Comparison of ENCODE assay signal across 7 cellular contexts in the genomic region with DNA sequence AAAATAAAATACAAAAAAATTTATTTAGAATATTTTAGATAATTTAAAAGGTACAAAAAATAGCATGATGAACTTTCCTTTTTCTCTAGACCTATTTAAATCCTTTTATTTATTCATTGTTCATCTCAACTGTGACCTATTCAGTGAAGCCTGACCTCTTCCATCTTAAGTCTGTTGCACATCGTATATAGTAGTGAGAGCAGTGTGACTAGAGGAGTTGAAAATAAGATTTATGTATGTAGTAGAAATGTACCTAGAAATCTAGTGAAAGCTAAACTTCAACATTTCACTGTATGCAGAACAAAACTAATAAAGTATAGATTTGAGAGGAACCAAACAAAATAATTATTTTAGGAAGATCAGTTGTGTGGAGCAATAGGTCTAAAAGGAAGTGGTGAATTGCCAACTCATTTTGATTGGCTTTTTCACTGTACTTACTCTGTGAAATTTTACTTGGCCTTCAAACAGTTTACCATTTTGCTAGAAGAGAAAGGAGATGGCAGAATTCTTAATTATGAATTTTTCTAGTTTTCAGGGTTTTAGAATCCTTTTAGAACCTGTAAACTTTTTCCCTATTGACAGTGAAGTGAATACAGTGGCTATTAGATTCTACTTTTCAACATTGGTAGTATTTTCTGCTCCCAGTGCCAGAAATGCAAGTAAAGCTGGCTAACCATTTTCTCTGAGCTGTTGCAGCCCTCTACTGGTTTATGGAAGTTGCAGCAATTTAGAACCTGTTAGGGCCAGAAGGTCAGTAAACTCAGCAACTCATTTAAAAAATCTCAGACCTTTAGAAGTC. TPM values are rescaled to one million over a fixed set of nuclear protein-coding genes. Genes with fewer than 3 reads are reported as not detected.
DNase-seq lines count a peak whose midpoint lies in the region; ATAC-seq, FAIRE-seq and TF ChIP-seq lines count a peak whose summit lies in the region.

No MANE protein-coding gene starts in this region.

- peaks cover 87% of the 10 kb centered on the region for H3K79me2 ChIP-seq in DOHH2 (ENCODE audit: control insufficient read depth, low read length)
- peaks cover 99% of the 10 kb centered on the region for H3K79me2 ChIP-seq in SK-N-SH (ENCODE audit: insufficient read depth)

- no peaks in the 10 kb centered on the region for H3K27me3 ChIP-seq in DOHH2 (ENCODE audit: control insufficient read depth, low read length)
- no peaks in the 10 kb centered on the region for H3K27me3 ChIP-seq in SK-N-SH (ENCODE audit: insufficient read depth)
- no peaks in the 10 kb centered on the region for H3K27me3 ChIP-seq in lung (ENCODE audit: control insufficient read depth, insufficient read depth)

- H3K4me2 ChIP-seq in DOHH2 (ENCODE audit: low read length) = peak overlapping the region; percentile 64
- H3K4me2 ChIP-seq in SK-N-SH = peak overlapping the region; percentile 30

- H3K9me3 ChIP-seq in DOHH2 (ENCODE audit: control insufficient read depth, insufficient read depth, low read length) (no peaks in the 10 kb centered on the region), SK-N-SH (no peaks in the 10 kb centered on the region), lung (ENCODE audit: control insufficient read depth in 2 of 2, insufficient read depth in 1 of 2, low read length in 1 of 2) (no peaks in the 10 kb centered on the region)

- H3K4me1 ChIP-seq in DOHH2 (ENCODE audit: control insufficient read depth, low read length) (peaks cover 50% of the 10 kb centered on the region), SK-N-SH (ENCODE audit: control insufficient read depth in 1 of 2, insufficient read depth in 2 of 2, low read depth in 1 of 2, low read length in 1 of 2) (peaks cover 0 to 14% of the 10 kb centered on the region in 2 experiments; a peak in 2 of 4 replicates), lung (ENCODE audit: control insufficient read depth in 2 of 2, insufficient read depth in 2 of 2, low read length in 2 of 2) (peaks cover 6 to 14% of the 10 kb centered on the region in 2 donors)

- H3K36me3 ChIP-seq in DOHH2 (ENCODE audit: control insufficient read depth, low read length) (no peaks in the 10 kb centered on the region), SK-N-SH (replicated peaks in 1 of 2; ENCODE audit: control insufficient read depth in 1 of 2, insufficient read depth in 2 of 2, low read length in 1 of 2) (peaks cover 0 to 3% of the 10 kb centered on the region in 2 experiments), lung (ENCODE audit: control insufficient read depth in 2 of 2, insufficient read depth in 2 of 2, low read length in 2 of 2) (no peaks in the 10 kb centered on the region)

- peaks cover 11% of the 10 kb centered on the region; the same call in 1 of the 2 replicates for H3F3A ChIP-seq in DOHH2 (ENCODE audit: control insufficient read depth, insufficient read depth)
- H3F3A ChIP-seq in SK-N-SH (replicated peaks; ENCODE audit: insufficient read depth) = no peaks in the 10 kb centered on the region

- CTCF ChIA-PET in SK-N-SH (lab: Yijun Ruan, JAX) = interaction anchor here (0.5 to 2.0 kb wide), 17 partner anchors 8 to 369 kb away, joined by 3 to 15 read pairs (median 3); partner anchors contain the start of gene ANKRD12

- intact Hi-C loops in dendritic cell treated with granulocyte-macrophage colony-stimulating factor and Interleukin-4, amounts not matched to agents 40 ng/mL and 50 ng/mL, for 4 days (cut with micrococcal nuclease) = loop anchor here (1.0 to 10.0 kb wide), 2 partner anchors 74 to 367 kb away; no protein-coding TSS in a partner anchor

- TF ChIP-seq RAD21 in SK-N-SH (IDR thresholded peaks at IDR 0.05; ENCODE audit: low read length) = peak; percentile 88

- H3K4me3 ChIP-seq in DOHH2 (ENCODE audit: low read length) (peak overlapping the region; percentile 40), SK-N-SH (ENCODE audit: low read depth in 2 of 2, low read length in 1 of 2) (no peak overlapping the region), lung (no peak overlapping the region)

- no peak overlapping the region for H2AFZ ChIP-seq in SK-N-SH (ENCODE audit: low read depth)

- TF ChIP-seq EP300 in SK-N-SH (IDR thresholded peaks at IDR 0.05; ENCODE audit: borderline replicate concordance in 1 of 2, low read depth in 1 of 2, low read length in 1 of 2) = no peak

- H3K36me3 Mint-ChIP-seq in dendritic cell treated with granulocyte-macrophage colony-stimulating factor and Interleukin-4, amounts not matched to agents 40 ng/mL and 50 ng/mL, for 4 days (ENCODE audit: low read depth) = peaks cover 27% of the 10 kb centered on the region

- H4K20me1 ChIP-seq in DOHH2 (ENCODE audit: control insufficient read depth, insufficient read depth, low read depth, low read length) (peaks cover 4% of the 10 kb centered on the region; the same call in 1 of the 2 replicates), SK-N-SH (ENCODE audit: insufficient read depth) (peaks cover 82% of the 10 kb centered on the region)

- peak overlapping the region; percentile 48 for H3K27ac ChIP-seq in DOHH2 (ENCODE audit: low read depth, low read length)
- H3K27ac ChIP-seq in SK-N-SH (ENCODE audit: low read depth in 2 of 2, low read length in 1 of 2) = peak overlapping the region in 1 of 2 experiments; percentile 32
- H3K27ac ChIP-seq in lung (ENCODE audit: low read depth in 1 of 2, low read length in 1 of 2) = no peak overlapping the region

- H3K9me2 ChIP-seq in DOHH2 (replicated peaks; ENCODE audit: control insufficient read depth, low read length) (no peaks in the 10 kb centered on the region), SK-N-SH (no peaks in the 10 kb centered on the region)

- ATAC-seq in GM21528 (IDR thresholded peaks at IDR 0.05; ENCODE audit: low FRiP score, unreplicated experiment) = peak; percentile 55
- ATAC-seq in lung (ENCODE audit: insufficient read depth, low FRiP score) = peak; percentile 85

- POLR2A ChIA-PET in SK-N-SH (lab: Yijun Ruan, JAX) = no interaction called here

- WGBS in SK-N-SH (ENCODE audit: low lambda C conversion rate) = 68% methylated on average over 1 of the region's 1 CpG
- 6 to 19% methylated on average over 1 of the region's 1 CpG for WGBS in lung, 2 donors

- no peaks in the 10 kb centered on the region for H3K9me3 Mint-ChIP-seq in dendritic cell treated with granulocyte-macrophage colony-stimulating factor and Interleukin-4, amounts not matched to agents 40 ng/mL and 50 ng/mL, for 4 days

- H3K27ac Mint-ChIP-seq in dendritic cell treated with granulocyte-macrophage colony-stimulating factor and Interleukin-4, amounts not matched to agents 40 ng/mL and 50 ng/mL, for 4 days = peak overlapping the region; percentile 78

- H3K4me3 Mint-ChIP-seq in dendritic cell treated with granulocyte-macrophage colony-stimulating factor and Interleukin-4, amounts not matched to agents 40 ng/mL and 50 ng/mL, for 4 days = peak overlapping the region; percentile 40

- DNase-seq in LoVo (ENCODE audit: low spot score) = peak; percentile 62
- peak; percentile 50 for DNase-seq in SK-N-SH
- DNase-seq in lung (ENCODE audit: low spot score) = no peak
- peak; percentile 60 for DNase-seq in urothelium cell line (ENCODE audit: low spot score)

- H3K4me1 Mint-ChIP-seq in dendritic cell treated with granulocyte-macrophage colony-stimulating factor and Interleukin-4, amounts not matched to agents 40 ng/mL and 50 ng/mL, for 4 days (ENCODE audit: low read depth) = peaks cover 59% of the 10 kb centered on the region

- H3K9ac ChIP-seq in SK-N-SH = no peak overlapping the region; the same call in 1 of the 2 replicates

- peak; percentile 81 for TF ChIP-seq CTCF in DOHH2 (IDR thresholded peaks at IDR 0.05; ENCODE audit: low read depth, low read length, poor library complexity, severe bottlenecking)
- TF ChIP-seq CTCF in SK-N-SH (IDR thresholded peaks at IDR 0.05) = peak; percentile 84
- TF ChIP-seq CTCF in lung (IDR thresholded peaks at IDR 0.05; ENCODE audit: control extremely low read depth, extremely low read depth) = peak; percentile 65

- H3K27me3 Mint-ChIP-seq in dendritic cell treated with granulocyte-macrophage colony-stimulating factor and Interleukin-4, amounts not matched to agents 40 ng/mL and 50 ng/mL, for 4 days = no peaks in the 10 kb centered on the region

- FAIRE-seq in urothelium cell line (lab: Jason Lieb, UNC) = peak; percentile 27

TF ChIP-seq in SK-N-SH, 30 proteins besides CTCF, POLR2A, EP300 and RAD21 (continues in another document):
- TF ChIP-seq, protein P1, sequence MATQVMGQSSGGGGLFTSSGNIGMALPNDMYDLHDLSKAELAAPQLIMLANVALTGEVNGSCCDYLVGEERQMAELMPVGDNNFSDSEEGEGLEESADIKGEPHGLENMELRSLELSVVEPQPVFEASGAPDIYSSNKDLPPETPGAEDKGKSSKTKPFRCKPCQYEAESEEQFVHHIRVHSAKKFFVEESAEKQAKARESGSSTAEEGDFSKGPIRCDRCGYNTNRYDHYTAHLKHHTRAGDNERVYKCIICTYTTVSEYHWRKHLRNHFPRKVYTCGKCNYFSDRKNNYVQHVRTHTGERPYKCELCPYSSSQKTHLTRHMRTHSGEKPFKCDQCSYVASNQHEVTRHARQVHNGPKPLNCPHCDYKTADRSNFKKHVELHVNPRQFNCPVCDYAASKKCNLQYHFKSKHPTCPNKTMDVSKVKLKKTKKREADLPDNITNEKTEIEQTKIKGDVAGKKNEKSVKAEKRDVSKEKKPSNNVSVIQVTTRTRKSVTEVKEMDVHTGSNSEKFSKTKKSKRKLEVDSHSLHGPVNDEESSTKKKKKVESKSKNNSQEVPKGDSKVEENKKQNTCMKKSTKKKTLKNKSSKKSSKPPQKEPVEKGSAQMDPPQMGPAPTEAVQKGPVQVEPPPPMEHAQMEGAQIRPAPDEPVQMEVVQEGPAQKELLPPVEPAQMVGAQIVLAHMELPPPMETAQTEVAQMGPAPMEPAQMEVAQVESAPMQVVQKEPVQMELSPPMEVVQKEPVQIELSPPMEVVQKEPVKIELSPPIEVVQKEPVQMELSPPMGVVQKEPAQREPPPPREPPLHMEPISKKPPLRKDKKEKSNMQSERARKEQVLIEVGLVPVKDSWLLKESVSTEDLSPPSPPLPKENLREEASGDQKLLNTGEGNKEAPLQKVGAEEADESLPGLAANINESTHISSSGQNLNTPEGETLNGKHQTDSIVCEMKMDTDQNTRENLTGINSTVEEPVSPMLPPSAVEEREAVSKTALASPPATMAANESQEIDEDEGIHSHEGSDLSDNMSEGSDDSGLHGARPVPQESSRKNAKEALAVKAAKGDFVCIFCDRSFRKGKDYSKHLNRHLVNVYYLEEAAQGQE (IDR thresholded peaks at IDR 0.05; ENCODE audit: low read depth, low read length) = no peak
- peak; percentile 67 for TF ChIP-seq SMC3 (IDR thresholded peaks at IDR 0.05; ENCODE audit: low read depth, low read length)
- TF ChIP-seq POLR2AphosphoS5 (IDR thresholded peaks at IDR 0.05; ENCODE audit: low read depth, low read length) = no peak

RNA-seq across cellular contexts. Expression of gene ANKRD12, which starts 11.1 kb away (rescaled TPM):
- polyA plus RNA-seq in SK-N-SH (2012; rRNA removed) = 1.1 and 1.3 TPM in 2 replicates
- 1.4 and 1.6 TPM in 2 replicates for polyA plus RNA-seq in SK-N-SH (2012; cell fraction: cytosol; rRNA removed)
- polyA plus RNA-seq in SK-N-SH (2012; cell fraction: nucleus; rRNA removed) = 2.6 and 2.7 TPM in 2 replicates
- total RNA-seq in lung = 100 to 1,000 TPM in 1 of 2 donors, 10 to 100 TPM in 1; 52.0 to 108 TPM
- 10 to 100 TPM; 10.2 to 48.0 TPM for polyA plus RNA-seq in lung

RNA-seq across cellular contexts. Expression of gene NDUFV2, which starts 45.1 kb away (rescaled TPM):
- polyA plus RNA-seq in SK-N-SH (2012; rRNA removed) = 99.1 and 101 TPM in 2 replicates
- polyA plus RNA-seq in SK-N-SH (2012; cell fraction: cytosol; rRNA removed) = 121 and 162 TPM in 2 replicates
- 27.9 and 46.5 TPM in 2 replicates for polyA plus RNA-seq in SK-N-SH (2012; cell fraction: nucleus; rRNA removed)
- total RNA-seq in lung = 100 to 1,000 TPM; 130 to 133 TPM
- 100 to 1,000 TPM; 154 to 355 TPM for polyA plus RNA-seq in lung
